25 cellular contexts compared by ENCODE assay signal in genomic region chr2:26009567-26009963, GRCh38. TPM values are rescaled to one million over a fixed set of nuclear protein-coding genes. Genes with fewer than 3 reads are reported as not detected.
DNase-seq lines count a peak whose midpoint lies in the region; ATAC-seq, FAIRE-seq and TF ChIP-seq lines count a peak whose summit lies in the region.
"Had no signal": no experiment of that assay in that cellular context is flagged by ENCODE, and none has a peak within 500 bp of the region (broad histone marks: within the 10 kb centered on the region; RNA-seq: fewer than 3 reads in every experiment).

No MANE protein-coding gene starts in this region.

- in situ Hi-C loops in HepG2 (cut with HindIII; ENCODE audit: extremely low pct_ligation_motif_present, low pct_unique_long_range_greater_than_20kb) = no loop called here

- intact Hi-C loops in HepG2 (cut with micrococcal nuclease; ENCODE audit: unreplicated experiment) = no loop called here
- intact Hi-C loops in right lobe of liver (cut with DNase I) = no loop called here
- intact Hi-C loops in dendritic cell treated with granulocyte-macrophage colony-stimulating factor and Interleukin-4, amounts not matched to agents 40 ng/mL and 50 ng/mL, for 4 days (cut with micrococcal nuclease) = loop anchor here (2.0 kb wide), 1 partner anchor 23 kb away; no protein-coding TSS in a partner anchor

- H3K27me3 Mint-ChIP-seq in dendritic cell treated with granulocyte-macrophage colony-stimulating factor and Interleukin-4, amounts not matched to agents 40 ng/mL and 50 ng/mL, for 4 days = no peaks in the 10 kb centered on the region
- H3K27me3 Mint-ChIP-seq: activated CD8-positive, alpha-beta T cell treated with anti-CD3 and anti-CD28 coated beads for 36 hours had no signal

- no peak for TF ChIP-seq CTCF in HepG2 (CRISPR knock-in tag; IDR thresholded peaks at IDR 0.05)
- no peak for TF ChIP-seq CTCF in right lobe of liver (IDR thresholded peaks at IDR 0.05)
- no peak for TF ChIP-seq CTCF in osteoblast (IDR thresholded peaks at IDR 0.05; ENCODE audit: extremely low read depth, low read depth, low read length)

- TF ChIP-seq EP300 in HepG2 (IDR thresholded peaks at IDR 0.05; ENCODE audit: low read depth in 2 of 2, low read length in 2 of 2) = no peak
- TF ChIP-seq EP300 in HepG2 (CRISPR knock-in tag; IDR thresholded peaks at IDR 0.05; ENCODE audit: borderline replicate concordance) = no peak

- DNase-seq in HepG2 (ENCODE audit: low spot score) (no peak), right lobe of liver (no peak), osteoblast (ENCODE audit: insufficient read length, low spot score, missing footprints) (no peak)
- DNase-seq in activated naive CD4-positive, alpha-beta T cell treated with Interleukin-2 at 50 U/mL for 16 hours = no peak
- no peak for DNase-seq in NK-92 treated with Interleukin-12 subunit alpha and Interleukin-12 subunit beta, amount 100 ng/mL, for 24 hours (lab: John Stamatoyannopoulos, UW)
- DNase-seq: 8988T; activated CD8-positive, alpha-beta T cell treated with anti-CD3 and anti-CD28 coated beads for 36 hours; activated effector memory CD4-positive, alpha-beta T cell treated with Interleukin-2 at 50 U/mL for 16 hours; activated T-cell treated with anti-CD3 and anti-CD28 coated beads for 4 hours; cerebellar nuclear complex; DND-41; effector CD4-positive, alpha-beta T cell; GOT3; NCI-H1436; SJCRH30; stimulated activated CD8-positive, alpha-beta memory T cell treated with anti-CD3 and anti-CD28 coated beads, Interleukin-4, amount 100 ng/mL, for 48 hours had no signal

- ATAC-seq in HepG2 = no peak
- no peak for ATAC-seq in right lobe of liver
- ATAC-seq in HG03175 (IDR thresholded peaks at IDR 0.05; ENCODE audit: unreplicated experiment) = no peak
- no peak for ATAC-seq in HG03521 (IDR thresholded peaks at IDR 0.05; ENCODE audit: unreplicated experiment)
- ATAC-seq: activated CD4-positive, CD25-positive, alpha-beta regulatory T cell treated with anti-CD3 and anti-CD28 coated beads, Interleukin-2, amount 50 U/mL, for 24 hours; activated CD8-positive, alpha-beta T cell treated with anti-CD3 and anti-CD28 coated beads for 36 hours had no signal

- no peak overlapping the region for H3K9ac ChIP-seq in HepG2 (ENCODE audit: insufficient read depth, low read depth, low read length)

- WGBS in HepG2 (ENCODE audit: low lambda C conversion rate) = 53% methylated on average over 2 of the region's 2 CpGs
- 63% methylated on average over 2 of the region's 2 CpGs for WGBS in right lobe of liver (ENCODE audit: insufficient coverage, low coverage, low lambda C conversion rate, missing lambda C conversion rate)

- H3K4me3 ChIP-seq in HepG2 (replicated peaks in 1 of 3; ENCODE audit: insufficient read depth in 1 of 3, low read depth in 2 of 3, low read length in 3 of 3) (no peak overlapping the region), right lobe of liver (no peak overlapping the region), osteoblast (ENCODE audit: insufficient read depth, low read length) (no peak overlapping the region)
- H3K4me3 ChIP-seq: gastroesophageal sphincter, Peyer's patch, SJCRH30, upper lobe of left lung had no signal

- TF ChIP-seq RAD21 in HepG2 (CRISPR knock-in tag; IDR thresholded peaks at IDR 0.05) = no peak

- CTCF ChIA-PET in HepG2 (lab: Yijun Ruan, JAX; ENCODE audit: low intra/inter-chr PET ratio, low total read pairs) = no interaction called here

- no peak overlapping the region for H2AFZ ChIP-seq in HepG2 (ENCODE audit: low read length)
- H2AFZ ChIP-seq in osteoblast (ENCODE audit: low read length) = no peak overlapping the region

- TF ChIP-seq POLR2A in HepG2 (IDR thresholded peaks at IDR 0.05; ENCODE audit: insufficient read depth in 1 of 2, low read depth in 2 of 2, low read length in 2 of 2) (no peak), right lobe of liver (IDR thresholded peaks at IDR 0.05) (no peak)

- H4K20me1 ChIP-seq in HepG2 (ENCODE audit: insufficient read depth, low read length) (no peaks in the 10 kb centered on the region), osteoblast (ENCODE audit: insufficient read depth, low read length) (no peaks in the 10 kb centered on the region)

- peak overlapping the region; percentile 96 for H3K27ac Mint-ChIP-seq in dendritic cell treated with granulocyte-macrophage colony-stimulating factor and Interleukin-4, amounts not matched to agents 40 ng/mL and 50 ng/mL, for 4 days
- H3K27ac Mint-ChIP-seq: activated CD8-positive, alpha-beta T cell treated with anti-CD3 and anti-CD28 coated beads for 36 hours; B cell; nephron had no signal

- H3K36me3 ChIP-seq in HepG2 (replicated peaks in 1 of 2; ENCODE audit: control insufficient read depth in 1 of 2, insufficient read depth in 2 of 2, low read length in 2 of 2) (no peaks in the 10 kb centered on the region), right lobe of liver (no peaks in the 10 kb centered on the region), osteoblast (ENCODE audit: insufficient read depth, low read length) (no peaks in the 10 kb centered on the region)
- H3K36me3 ChIP-seq: gastroesophageal sphincter, Peyer's patch, SJCRH30, upper lobe of left lung had no signal

- H3K79me2 ChIP-seq in HepG2 (ENCODE audit: insufficient read depth, low read length) = no peaks in the 10 kb centered on the region
- H3K79me2 ChIP-seq in osteoblast (ENCODE audit: insufficient read depth, low read length) = no peaks in the 10 kb centered on the region

- H3K27me3 ChIP-seq in HepG2 (ENCODE audit: control insufficient read depth in 1 of 2, insufficient read depth in 2 of 2, low read length in 2 of 2) = no peaks in the 10 kb centered on the region
- no peaks in the 10 kb centered on the region for H3K27me3 ChIP-seq in right lobe of liver
- H3K27me3 ChIP-seq in osteoblast (ENCODE audit: insufficient read depth, low read length) = no peaks in the 10 kb centered on the region
- H3K27me3 ChIP-seq: gastroesophageal sphincter, Peyer's patch, SJCRH30, upper lobe of left lung had no signal

- H3K4me1 Mint-ChIP-seq in dendritic cell treated with granulocyte-macrophage colony-stimulating factor and Interleukin-4, amounts not matched to agents 40 ng/mL and 50 ng/mL, for 4 days (ENCODE audit: low read depth) = peaks cover 81% of the 10 kb centered on the region
- H3K4me1 Mint-ChIP-seq: B cell had no signal

- H3K4me2 ChIP-seq in HepG2 (ENCODE audit: low read depth, low read length) (no peak overlapping the region), osteoblast (ENCODE audit: insufficient read depth, low read length) (peak overlapping the region; percentile 7)

- POLR2A ChIA-PET in HepG2 (lab: Yijun Ruan, JAX) = no interaction called here

- H3K4me1 ChIP-seq in HepG2 (ENCODE audit: insufficient read depth, low read length) (peaks cover 37% of the 10 kb centered on the region), right lobe of liver (peaks cover 0 to 22% (median 4%) of the 10 kb centered on the region in 4 donors), osteoblast (ENCODE audit: insufficient read depth, low read length) (peaks cover 22% of the 10 kb centered on the region)
- H3K4me1 ChIP-seq: gastroesophageal sphincter had no signal

- BruUV-seq in HepG2 (replicated peaks; lab: Mats Ljungman, UMichigan) = no TSS peak

- H3K4me3 Mint-ChIP-seq in dendritic cell treated with granulocyte-macrophage colony-stimulating factor and Interleukin-4, amounts not matched to agents 40 ng/mL and 50 ng/mL, for 4 days = peak overlapping the region; percentile 1
- H3K4me3 Mint-ChIP-seq: activated CD8-positive, alpha-beta T cell treated with anti-CD3 and anti-CD28 coated beads for 36 hours; B cell; nephron had no signal

- H3K9me3 Mint-ChIP-seq in dendritic cell treated with granulocyte-macrophage colony-stimulating factor and Interleukin-4, amounts not matched to agents 40 ng/mL and 50 ng/mL, for 4 days = no peaks in the 10 kb centered on the region
- H3K9me3 Mint-ChIP-seq: activated CD8-positive, alpha-beta T cell treated with anti-CD3 and anti-CD28 coated beads for 36 hours had no signal

- H3K27ac ChIP-seq in HepG2 (ENCODE audit: extremely low read length, insufficient read depth, low read length) (no peak overlapping the region), right lobe of liver (no peak overlapping the region), osteoblast (ENCODE audit: low read depth, low read length) (peak overlapping the region; percentile 67)
- H3K27ac ChIP-seq: gastroesophageal sphincter, SJCRH30 had no signal

- no peak for FAIRE-seq in HepG2 (lab: Jason Lieb, UNC)

- H3K36me3 Mint-ChIP-seq in dendritic cell treated with granulocyte-macrophage colony-stimulating factor and Interleukin-4, amounts not matched to agents 40 ng/mL and 50 ng/mL, for 4 days (ENCODE audit: low read depth) = no peaks in the 10 kb centered on the region

- H3K9me3 ChIP-seq in HepG2 (ENCODE audit: low read length) = no peaks in the 10 kb centered on the region
- H3K9me3 ChIP-seq in right lobe of liver = no peaks in the 10 kb centered on the region
- no peaks in the 10 kb centered on the region for H3K9me3 ChIP-seq in osteoblast (ENCODE audit: low read depth, low read length)
- H3K9me3 ChIP-seq: gastroesophageal sphincter, Peyer's patch, upper lobe of left lung had no signal

RNA-seq across cellular contexts. Expression of gene RAB10, which starts 24.3 kb away (rescaled TPM):
- 106 and 120 TPM in 2 replicates for total RNA-seq in HepG2 (2016; rRNA removed; fragmentation: Illumina TruSeq; extraction: Trizol)
- 19.3 and 24.2 TPM in 2 replicates for total RNA-seq in HepG2 (2016; cell fraction: cytosol; rRNA removed; fragmentation: Illumina TruSeq; extraction: Trizol; ENCODE audit: low read depth)
- total RNA-seq in HepG2 (2016; cell fraction: insoluble cytoplasmic fraction; rRNA removed; fragmentation: Illumina TruSeq; extraction: Trizol) = 113 and 116 TPM in 2 replicates
- total RNA-seq in HepG2 (2016; cell fraction: membrane; rRNA removed; fragmentation: Illumina TruSeq; extraction: Trizol) = 40.0 and 43.5 TPM in 2 replicates
- total RNA-seq in HepG2 (2016; cell fraction: nucleus; rRNA removed; fragmentation: Illumina TruSeq; extraction: Trizol) = 72.2 and 76.5 TPM in 2 replicates
- 39.0 and 48.2 TPM in 2 replicates for polyA plus RNA-seq in HepG2 (2011; rRNA removed)
- polyA plus RNA-seq in HepG2 (2011; cell fraction: cytosol; rRNA removed) = 33.3 and 40.9 TPM in 2 replicates
- polyA plus RNA-seq in HepG2 (2011; cell fraction: nucleus; rRNA removed) = 28.6 and 31.9 TPM in 2 replicates
- polyA plus RNA-seq in HepG2 (2012) = 98.5 and 102 TPM in 2 replicates
- polyA plus RNA-seq in HepG2 (2016; cell fraction: cytosol; fragmentation: Illumina TruSeq; extraction: Trizol; ENCODE audit: low read depth) = 18.0 and 27.8 TPM in 2 replicates
- polyA plus RNA-seq in HepG2 (2016; cell fraction: insoluble cytoplasmic fraction; fragmentation: Illumina TruSeq; extraction: Trizol; ENCODE audit: low read depth) = 113 and 118 TPM in 2 replicates
- 28.6 and 39.1 TPM in 2 replicates for polyA plus RNA-seq in HepG2 (2016; cell fraction: membrane; fragmentation: Illumina TruSeq; extraction: Trizol; ENCODE audit: low read depth)
- 112 and 122 TPM in 2 replicates for polyA plus RNA-seq in HepG2 (2016; cell fraction: nucleus; fragmentation: Illumina TruSeq; extraction: Trizol; ENCODE audit: insufficient read depth, low read depth)
- polyA minus RNA-seq in HepG2 (2011; rRNA and poly(A)+ RNA removed; ENCODE audit: low replicate concordance) = 42.7 and 61.6 TPM in 2 replicates
- 82.0 and 98.0 TPM in 2 replicates for polyA minus RNA-seq in HepG2 (2011; cell fraction: cytosol; rRNA and poly(A)+ RNA removed)
- 46.1 and 55.2 TPM in 2 replicates for polyA minus RNA-seq in HepG2 (2011; cell fraction: nucleus; rRNA and poly(A)+ RNA removed)
- total RNA-seq in right lobe of liver = 10 to 100 TPM; 41.6 to 95.1 (median 70.6) TPM
- total RNA-seq in osteoblast = 128 and 151 TPM in 2 replicates

RNA-seq across cellular contexts. Expression of gene KIF3C, which starts 27.3 kb away (rescaled TPM):
- total RNA-seq in HepG2 (2016; rRNA removed; fragmentation: Illumina TruSeq; extraction: Trizol) (3.4 and 3.6 TPM in 2 replicates), right lobe of liver (1 to 10 TPM in 3 of 6 experiments, under 1 TPM in 3; 0.88 to 2.2 (median 1.0) TPM), osteoblast (14.4 and 17.0 TPM in 2 replicates)
- total RNA-seq in HepG2 (2016; cell fraction: cytosol; rRNA removed; fragmentation: Illumina TruSeq; extraction: Trizol; ENCODE audit: low read depth) = 2.6 and 3.1 TPM in 2 replicates
- total RNA-seq in HepG2 (2016; cell fraction: insoluble cytoplasmic fraction; rRNA removed; fragmentation: Illumina TruSeq; extraction: Trizol) = 3.3 and 4.2 TPM in 2 replicates
- total RNA-seq in HepG2 (2016; cell fraction: membrane; rRNA removed; fragmentation: Illumina TruSeq; extraction: Trizol) = 6.0 and 7.0 TPM in 2 replicates
- total RNA-seq in HepG2 (2016; cell fraction: nucleus; rRNA removed; fragmentation: Illumina TruSeq; extraction: Trizol) = 3.7 TPM in 2 replicates
- 4.8 and 4.9 TPM in 2 replicates for polyA plus RNA-seq in HepG2 (2011; rRNA removed)
- 3.8 and 4.0 TPM in 2 replicates for polyA plus RNA-seq in HepG2 (2011; cell fraction: cytosol; rRNA removed)
- 3.6 and 4.6 TPM in 2 replicates for polyA plus RNA-seq in HepG2 (2011; cell fraction: nucleus; rRNA removed)
- 7.3 and 11.4 TPM in 2 replicates for polyA plus RNA-seq in HepG2 (2012)
- polyA plus RNA-seq in HepG2 (2016; cell fraction: cytosol; fragmentation: Illumina TruSeq; extraction: Trizol; ENCODE audit: low read depth) = 2.1 and 2.7 TPM in 2 replicates
- polyA plus RNA-seq in HepG2 (2016; cell fraction: insoluble cytoplasmic fraction; fragmentation: Illumina TruSeq; extraction: Trizol; ENCODE audit: low read depth) = 3.7 and 4.9 TPM in 2 replicates
- 6.1 and 6.3 TPM in 2 replicates for polyA plus RNA-seq in HepG2 (2016; cell fraction: membrane; fragmentation: Illumina TruSeq; extraction: Trizol; ENCODE audit: low read depth)
- polyA plus RNA-seq in HepG2 (2016; cell fraction: nucleus; fragmentation: Illumina TruSeq; extraction: Trizol; ENCODE audit: insufficient read depth, low read depth) = 4.6 and 4.7 TPM in 2 replicates
- 2.6 and 8.0 TPM in 2 replicates for polyA minus RNA-seq in HepG2 (2011; rRNA and poly(A)+ RNA removed; ENCODE audit: low replicate concordance)
- 3.7 and 5.7 TPM in 2 replicates for polyA minus RNA-seq in HepG2 (2011; cell fraction: cytosol; rRNA and poly(A)+ RNA removed)
- polyA minus RNA-seq in HepG2 (2011; cell fraction: nucleus; rRNA and poly(A)+ RNA removed) = 5.5 and 7.8 TPM in 2 replicates
